Comparison of ENCODE assay signal across 1 cellular context in the genomic region with DNA sequence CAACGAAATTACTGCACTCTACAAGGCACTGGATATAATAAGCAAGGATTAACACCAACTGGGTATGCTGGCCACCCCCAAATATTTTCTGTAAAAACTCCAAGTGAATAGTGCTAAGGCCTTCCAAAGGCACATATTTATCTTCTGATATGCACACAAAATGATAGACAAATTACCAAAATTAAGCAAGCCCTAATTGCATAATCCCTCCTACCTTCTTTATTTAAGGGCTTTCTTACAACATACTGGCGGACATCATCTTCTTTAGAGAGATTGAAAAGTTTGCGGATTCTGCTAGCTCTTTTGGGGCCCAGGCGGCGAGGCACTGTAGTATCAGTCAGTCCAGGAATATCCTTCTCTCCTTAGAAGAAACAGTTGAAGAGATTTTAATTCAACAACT.
TF ChIP-seq lines count a peak whose summit lies in the region.

No MANE protein-coding gene starts in this region.

TF ChIP-seq in GM12878, 131 proteins besides CTCF, POLR2A, EP300 and RAD21:
- TF ChIP-seq, protein P1, sequence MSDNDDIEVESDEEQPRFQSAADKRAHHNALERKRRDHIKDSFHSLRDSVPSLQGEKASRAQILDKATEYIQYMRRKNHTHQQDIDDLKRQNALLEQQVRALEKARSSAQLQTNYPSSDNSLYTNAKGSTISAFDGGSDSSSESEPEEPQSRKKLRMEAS (IDR thresholded peaks at IDR 0.05; ENCODE audit: low read depth, low read length) = no peak
- no peak for TF ChIP-seq CBX5 (IDR thresholded peaks at IDR 0.05; ENCODE audit: low read depth)
- TF ChIP-seq ZNF217 (IDR thresholded peaks at IDR 0.05) = no peak
- no peak for TF ChIP-seq SMC3 (IDR thresholded peaks at IDR 0.05; ENCODE audit: borderline replicate concordance, low read length)
- no peak for TF ChIP-seq NBN (IDR thresholded peaks at IDR 0.05)
- TF ChIP-seq ZNF274 (IDR thresholded peaks at IDR 0.05; ENCODE audit: insufficient read depth, insufficient read length) = no peak
- no peak for TF ChIP-seq WRNIP1 (IDR thresholded peaks at IDR 0.05; ENCODE audit: borderline replicate concordance, low read depth, low read length)
- TF ChIP-seq YY1 (IDR thresholded peaks at IDR 0.05; ENCODE audit: low read depth, low read length) = no peak
